ENCODE assay signal across 9 cellular contexts in genomic region chrX:39891781-39892180, GRCh38.
DNase-seq lines count a peak whose midpoint lies in the region; ATAC-seq, FAIRE-seq and TF ChIP-seq lines count a peak whose summit lies in the region.
"Had no signal": no experiment of that assay in that cellular context is flagged by ENCODE, and none has a peak within 500 bp of the region (broad histone marks: within the 10 kb centered on the region; RNA-seq: fewer than 3 reads in every experiment).

No MANE protein-coding gene starts in this region.

- POLR2A ChIA-PET in activated CD8-positive, alpha-beta T cell treated with anti-CD3 and anti-CD28 coated beads for 36 hours (lab: Charles Lee), result no interaction called here

- H3K4me3 ChIP-seq in LNCaP clone FGC (ENCODE audit: low read depth, low read length), result no peak overlapping the region

- no peak overlapping the region for H3K4me3 Mint-ChIP-seq in activated CD8-positive, alpha-beta T cell treated with anti-CD3 and anti-CD28 coated beads for 36 hours
- no peak overlapping the region for H3K4me3 Mint-ChIP-seq in type B pancreatic cell

- peak; percentile 20 for ATAC-seq in activated CD8-positive, alpha-beta T cell treated with anti-CD3 and anti-CD28 coated beads for 36 hours

- H3K9me3 Mint-ChIP-seq in activated CD8-positive, alpha-beta T cell treated with anti-CD3 and anti-CD28 coated beads for 36 hours, result no peaks in the 10 kb centered on the region
- H3K9me3 Mint-ChIP-seq in type B pancreatic cell, result peaks cover 16% of the 10 kb centered on the region

- peak; percentile 91 for FAIRE-seq in GM12892 (lab: Jason Lieb, UNC)

- peak; percentile 22 to 24 for DNase-seq in AML-193 (lab: John Stamatoyannopoulos, UW)
- no peak for DNase-seq in GM12892 (ENCODE audit: insufficient read length)
- DNase-seq in LNCaP clone FGC (ENCODE audit: low read depth), result peak; percentile 35
- no peak for DNase-seq in activated CD8-positive, alpha-beta T cell treated with anti-CD3 and anti-CD28 coated beads for 36 hours
- DNase-seq in activated gamma-delta T cell (lab: John Stamatoyannopoulos, UW), result no peak
- no peak for DNase-seq in type B pancreatic cell (ENCODE audit: extremely low spot score, unreplicated experiment)
- no peak for DNase-seq in cerebellum (ENCODE audit: low spot score)
- DNase-seq in posterior cingulate gyrus, result no peak
- DNase-seq: activated CD8-positive, alpha-beta memory T cell treated with anti-CD3 and anti-CD28 coated beads, Interleukin-2, amount 50 U/mL, for 48 hours had no signal

- H3K27me3 Mint-ChIP-seq in activated CD8-positive, alpha-beta T cell treated with anti-CD3 and anti-CD28 coated beads for 36 hours, result peaks cover 6% of the 10 kb centered on the region
- H3K27me3 Mint-ChIP-seq in type B pancreatic cell, result no peaks in the 10 kb centered on the region

- no peaks in the 10 kb centered on the region for H3K36me3 Mint-ChIP-seq in activated CD8-positive, alpha-beta T cell treated with anti-CD3 and anti-CD28 coated beads for 36 hours (ENCODE audit: low read depth)
- no peaks in the 10 kb centered on the region for H3K36me3 Mint-ChIP-seq in type B pancreatic cell

- peaks cover 19% of the 10 kb centered on the region for H3K4me1 Mint-ChIP-seq in activated CD8-positive, alpha-beta T cell treated with anti-CD3 and anti-CD28 coated beads for 36 hours (ENCODE audit: low read depth)
- H3K4me1 Mint-ChIP-seq in type B pancreatic cell (ENCODE audit: unreplicated experiment), result peaks cover 17% of the 10 kb centered on the region

- TF ChIP-seq CTCF in LNCaP clone FGC (IDR thresholded peaks at IDR 0.05; ENCODE audit: control insufficient read depth, extremely low read depth, insufficient read depth) (no peak), type B pancreatic cell (conservative IDR thresholded peaks at IDR 0.05) (no peak)
- no peak for TF ChIP-seq CTCF in activated CD8-positive, alpha-beta T cell treated with anti-CD3 and anti-CD28 coated beads for 36 hours (IDR thresholded peaks at IDR 0.05)

- intact Hi-C loops in activated CD8-positive, alpha-beta T cell treated with anti-CD3 and anti-CD28 coated beads for 36 hours (cut with micrococcal nuclease), result no loop called here
- intact Hi-C loops in posterior cingulate gyrus (cut with DNase I), result no loop called here

- CTCF ChIA-PET in activated CD8-positive, alpha-beta T cell treated with anti-CD3 and anti-CD28 coated beads for 36 hours (lab: Charles Lee), result no interaction called here

- no peak for TF ChIP-seq POLR2A in GM12892 (IDR thresholded peaks at IDR 0.05; ENCODE audit: low read depth, low read length)

- H3K27ac Mint-ChIP-seq in activated CD8-positive, alpha-beta T cell treated with anti-CD3 and anti-CD28 coated beads for 36 hours, result peak overlapping the region; percentile 55
- H3K27ac Mint-ChIP-seq in type B pancreatic cell, result no peak overlapping the region

Comparison
In these comparisons a context has a peak if more than half of its experiments do, and no peak if none do; other contexts are left out.
1. DNase-seq: peak in AML-193 (2 of 2) and LNCaP clone FGC (single experiment); none in GM12892 (single experiment), activated CD8-positive, alpha-beta T cell treated with anti-CD3 and anti-CD28 coated beads for 36 hours (single experiment), activated gamma-delta T cell (single experiment), type B pancreatic cell (single experiment), cerebellum (single experiment) and posterior cingulate gyrus (0 of 10).